8 cellular contexts compared by ENCODE assay signal in the genomic region with DNA sequence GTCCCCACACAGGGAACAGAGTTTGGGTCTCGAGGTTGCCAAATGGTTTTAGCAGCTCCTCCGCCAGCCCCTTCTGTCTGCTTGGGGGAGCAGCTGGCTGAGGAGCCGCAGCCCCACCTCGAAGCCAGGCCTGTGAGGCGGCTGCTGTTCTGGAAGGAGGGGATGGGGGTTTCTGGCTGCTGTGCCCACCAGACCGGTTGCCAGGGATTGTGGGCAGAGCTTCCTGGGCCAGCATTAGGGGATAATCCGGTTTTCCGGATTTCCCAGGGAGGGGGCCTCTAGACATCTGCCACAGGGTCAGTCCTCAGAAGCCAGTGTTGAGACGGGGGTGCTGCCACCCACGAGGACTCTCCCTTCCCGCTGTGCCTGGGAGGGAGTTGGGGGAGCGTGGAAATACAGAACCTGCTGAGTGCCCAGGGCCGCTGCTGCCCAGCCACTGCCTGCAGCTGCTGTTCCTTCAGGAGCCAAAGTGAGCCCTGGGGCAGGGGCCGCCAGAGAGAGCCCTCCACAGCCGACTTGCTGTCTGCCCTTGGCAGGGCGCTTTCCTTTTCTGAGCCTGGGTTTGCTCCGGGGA. TPM values are rescaled to one million over a fixed set of nuclear protein-coding genes. Genes with fewer than 3 reads are reported as not detected.
A peak's percentile ranks its signal among the peaks of the same experiment; 100 is the strongest.
DNase-seq lines count a peak whose midpoint lies in the region; TF ChIP-seq lines count a peak whose summit lies in the region.

No MANE protein-coding gene starts in this region.

- no peaks in the 10 kb centered on the region for H3K9me3 ChIP-seq in left ventricle myocardium inferior (replicated peaks)

- H3K4me3 ChIP-seq in H7 (ENCODE audit: insufficient read depth, low read depth, low read length) (peak overlapping the region; percentile 96), left ventricle myocardium inferior (peak overlapping the region; percentile 100), skin epidermis (peak overlapping the region; percentile 69 to 99 (median 96))

- no peak for TF ChIP-seq CTCF in left ventricle myocardium inferior (IDR thresholded peaks at IDR 0.05; ENCODE audit: borderline replicate concordance)

- intact Hi-C loops in activated CD4-positive, alpha-beta memory T cell treated with anti-CD3 and anti-CD28 coated beads for 36 hours (cut with micrococcal nuclease): loop anchor here (1.0 kb wide), 1 partner anchor 26 kb away; the partner anchor contains the start of gene TPGS1
- intact Hi-C loops in left ventricle myocardium inferior (cut with micrococcal nuclease): no loop called here
- intact Hi-C loops in posterior vena cava (cut with DNase I): no loop called here

- peaks cover 7% of the 10 kb centered on the region for H3K36me3 Mint-ChIP-seq in activated CD4-positive, alpha-beta memory T cell treated with anti-CD3 and anti-CD28 coated beads for 36 hours

- no peak overlapping the region for H3K27ac Mint-ChIP-seq in activated CD4-positive, alpha-beta memory T cell treated with anti-CD3 and anti-CD28 coated beads for 36 hours

- H3K4me1 ChIP-seq in left ventricle myocardium inferior: peaks cover 69% of the 10 kb centered on the region

- H3K27ac ChIP-seq in left ventricle myocardium inferior (replicated peaks): peak overlapping the region; percentile 99
- H3K27ac ChIP-seq in skin epidermis: peak overlapping the region in 20 of 21 experiments; percentile 60 to 99 (median 90)

- peak overlapping the region; percentile 86 for H3K4me3 Mint-ChIP-seq in activated CD4-positive, alpha-beta memory T cell treated with anti-CD3 and anti-CD28 coated beads for 36 hours

- DNase-seq in H7 (no peak), left ventricle myocardium inferior (no peak), RPMI8226 (no peak), NCI-H1105 (lab: John Stamatoyannopoulos, UW) (no peak), posterior vena cava (ENCODE audit: low spot score) (no peak), germinal center (ENCODE audit: low spot score) (no peak)
- DNase-seq in activated CD4-positive, alpha-beta memory T cell treated with anti-CD3 and anti-CD28 coated beads for 36 hours: no peak

- H3K27me3 Mint-ChIP-seq in activated CD4-positive, alpha-beta memory T cell treated with anti-CD3 and anti-CD28 coated beads for 36 hours: peaks cover under 1% of the 10 kb centered on the region

- H3K9me3 Mint-ChIP-seq in activated CD4-positive, alpha-beta memory T cell treated with anti-CD3 and anti-CD28 coated beads for 36 hours: no peaks in the 10 kb centered on the region

- no peaks in the 10 kb centered on the region for H3K27me3 ChIP-seq in H7 (ENCODE audit: control insufficient read depth, insufficient read depth, low read length)
- H3K27me3 ChIP-seq in left ventricle myocardium inferior (ENCODE audit: low read depth): peaks cover 1% of the 10 kb centered on the region

- POLR2A ChIA-PET in activated CD4-positive, alpha-beta memory T cell treated with anti-CD3 and anti-CD28 coated beads for 36 hours (lab: Charles Lee): interaction anchor here (0.6 to 3.4 kb wide), 2 partner anchors 23 to 38 kb away, joined by 3 to 11 read pairs; no protein-coding TSS in a partner anchor

- H3K36me3 ChIP-seq in H7 (replicated peaks; ENCODE audit: control insufficient read depth, insufficient read depth, low read length) (peaks cover 9% of the 10 kb centered on the region), left ventricle myocardium inferior (peaks cover 31% of the 10 kb centered on the region)

- CTCF ChIA-PET in activated CD4-positive, alpha-beta memory T cell treated with anti-CD3 and anti-CD28 coated beads for 36 hours (lab: Charles Lee): interaction anchor here (1.0 to 4.5 kb wide), 6 partner anchors 9 to 41 kb away, joined by 3 to 66 read pairs (median 8); partner anchors contain the start of gene TPGS1

- peaks cover 12% of the 10 kb centered on the region for H3K4me1 Mint-ChIP-seq in activated CD4-positive, alpha-beta memory T cell treated with anti-CD3 and anti-CD28 coated beads for 36 hours (ENCODE audit: low read depth)

RNA-seq across cellular contexts. Expression of gene CDC34, which starts 2.0 kb away (rescaled TPM):
- 180 and 192 TPM in 2 replicates for total RNA-seq in H7 (2014; rRNA removed; shearing (Covaris generic))
- total RNA-seq in activated CD4-positive, alpha-beta memory T cell treated with anti-CD3 and anti-CD28 coated beads for 36 hours: 10 to 100 TPM; 45.9 to 46.4 TPM
- total RNA-seq in left ventricle myocardium inferior (96.5 TPM), posterior vena cava (10 to 100 TPM; 41.1 to 45.8 TPM)

RNA-seq across cellular contexts. Expression of gene GZMM, which starts 10.3 kb away (rescaled TPM):
- total RNA-seq in H7 (2014; rRNA removed; shearing (Covaris generic)): 0.38 and 1.6 TPM in 2 replicates
- total RNA-seq in activated CD4-positive, alpha-beta memory T cell treated with anti-CD3 and anti-CD28 coated beads for 36 hours: 10 to 100 TPM; 27.2 to 27.4 TPM
- total RNA-seq in left ventricle myocardium inferior: not detected
- under 1 TPM; 0.74 to 0.76 TPM for total RNA-seq in posterior vena cava

RNA-seq across cellular contexts. Expression of gene TPGS1, which starts 26.3 kb away (rescaled TPM):
- 13.7 and 18.1 TPM in 2 replicates for total RNA-seq in H7 (2014; rRNA removed; shearing (Covaris generic))
- 1 to 10 TPM; 8.1 to 8.5 TPM for total RNA-seq in activated CD4-positive, alpha-beta memory T cell treated with anti-CD3 and anti-CD28 coated beads for 36 hours
- total RNA-seq in left ventricle myocardium inferior: 11.2 TPM
- total RNA-seq in posterior vena cava: 10 to 100 TPM; 21.0 to 21.2 TPM

RNA-seq across cellular contexts. Expression of gene MADCAM1, which starts 37.3 kb away (rescaled TPM):
- total RNA-seq in H7 (2014; rRNA removed; shearing (Covaris generic)): 0.70 TPM in 1 of 2 replicates, not detected in the other
- total RNA-seq in activated CD4-positive, alpha-beta memory T cell treated with anti-CD3 and anti-CD28 coated beads for 36 hours: under 1 TPM; 0.22 to 0.36 TPM
- total RNA-seq in left ventricle myocardium inferior: 0.22 TPM
- under 1 TPM in 1 of 2 donors, not detected in 1; 0.42 TPM for total RNA-seq in posterior vena cava

RNA-seq across cellular contexts. Expression of gene BSG, which starts 38.8 kb away (rescaled TPM):
- total RNA-seq in H7 (2014; rRNA removed; shearing (Covaris generic)): 1,035 and 1,167 TPM in 2 replicates
- total RNA-seq in activated CD4-positive, alpha-beta memory T cell treated with anti-CD3 and anti-CD28 coated beads for 36 hours: 100 to 1,000 TPM; 185 to 205 TPM
- 1,533 TPM for total RNA-seq in left ventricle myocardium inferior
- total RNA-seq in posterior vena cava: 100 to 1,000 TPM; 288 to 300 TPM

Comparison
In these comparisons a context has a peak if more than half of its experiments do, and no peak if none do; other contexts are left out.
1. RNA of gene GZMM, which starts 10.3 kb away (total RNA-seq): 27.2 to 27.4 TPM in activated CD4-positive, alpha-beta memory T cell treated with anti-CD3 and anti-CD28 coated beads for 36 hours; 0.74 to 0.76 TPM in posterior vena cava, 0.38 to 1.6 TPM in H7 and not detected in left ventricle myocardium inferior (single experiment); every median in the first group is over 10 times any median in the second.
2. Peak in every context shown above with its lines, with median percentiles within 50 percentile points of each other: H3K4me3 ChIP-seq.